18 cellular contexts compared by ENCODE assay signal in genomic region chr12:105539735-105540134, GRCh38.
DNase-seq lines count a peak whose midpoint lies in the region; ATAC-seq, FAIRE-seq and TF ChIP-seq lines count a peak whose summit lies in the region.
"Had no signal": no experiment of that assay in that cellular context is flagged by ENCODE, and none has a peak within 500 bp of the region (broad histone marks: within the 10 kb centered on the region; RNA-seq: fewer than 3 reads in every experiment).

No MANE protein-coding gene starts in this region.

- TF ChIP-seq EP300 in gastroesophageal sphincter (IDR thresholded peaks at IDR 0.05): no peak

- no peak for TF ChIP-seq POLR2A in gastroesophageal sphincter (IDR thresholded peaks at IDR 0.05)
- no peak for TF ChIP-seq POLR2A in GM12891 (IDR thresholded peaks at IDR 0.05; ENCODE audit: low read depth, low read length)

- H3K4me1 ChIP-seq in gastroesophageal sphincter (no peaks in the 10 kb centered on the region), psoas muscle (peaks cover 18% of the 10 kb centered on the region)
- H3K4me1 ChIP-seq: BLaER1 had no signal

- in situ Hi-C loops in SK-MEL-5 (cut with HindIII; ENCODE audit: low pct_unique_long_range_greater_than_20kb, low sequenced_read_pairs): no loop called here

- no peaks in the 10 kb centered on the region for H3K27me3 ChIP-seq in gastroesophageal sphincter
- no peaks in the 10 kb centered on the region for H3K27me3 ChIP-seq in psoas muscle (ENCODE audit: insufficient read depth in 3 of 3, low read length in 2 of 3)
- H3K27me3 ChIP-seq: BLaER1 had no signal

- DNase-seq in SK-MEL-5 (ENCODE audit: low read depth, low spot score) (peak; percentile 54), psoas muscle (no peak), GM12891 (ENCODE audit: insufficient read length, low spot score) (no peak), NCI-H2196 (lab: John Stamatoyannopoulos, UW; ENCODE audit: unreplicated experiment) (no peak), T1000 (lab: John Stamatoyannopoulos, UW) (no peak), SKM-1 treated with dmso at 0.1 percent for 144 hours (lab: John Stamatoyannopoulos, UW; ENCODE audit: unreplicated experiment) (no peak)
- DNase-seq: ACHN; CD4-positive, alpha-beta memory T cell; DMS153; DMS79; GDM1; HCEC 1CT had no signal

- no peaks in the 10 kb centered on the region for H3K9me3 ChIP-seq in gastroesophageal sphincter
- no peaks in the 10 kb centered on the region for H3K9me3 ChIP-seq in psoas muscle

- WGBS in gastroesophageal sphincter (ENCODE audit: low coverage in 1 of 2), 2 donors: 40 to 60% methylated on average over 1 to 3 of the region's 3 CpGs
- WGBS in psoas muscle, 3 donors: 37 to 56% (median 50%) methylated on average over 3 of the region's 3 CpGs

- no peak for FAIRE-seq in GM12891 (lab: Jason Lieb, UNC)
- FAIRE-seq: A204.1, H54 had no signal

- intact Hi-C loops in psoas muscle (cut with DNase I): no loop called here

- no peak overlapping the region for H3K27ac ChIP-seq in gastroesophageal sphincter
- peak overlapping the region; percentile 77 for H3K27ac ChIP-seq in psoas muscle
- H3K27ac ChIP-seq: BLaER1, HL-60 had no signal

- ATAC-seq in gastroesophageal sphincter (peak; percentile 16), psoas muscle (peak; percentile 63 to 94 (median 72))
- ATAC-seq: GM23338 had no signal

- H3K36me3 ChIP-seq in gastroesophageal sphincter (no peaks in the 10 kb centered on the region), psoas muscle (ENCODE audit: insufficient read depth in 1 of 2, low read depth in 1 of 2) (no peaks in the 10 kb centered on the region)
- H3K36me3 ChIP-seq: BLaER1 had no signal

- no peak for TF ChIP-seq CTCF in gastroesophageal sphincter (IDR thresholded peaks at IDR 0.05)
- TF ChIP-seq CTCF in psoas muscle (IDR thresholded peaks at IDR 0.05): no peak

- no peak overlapping the region for H3K4me3 ChIP-seq in gastroesophageal sphincter
- H3K4me3 ChIP-seq in psoas muscle: no peak overlapping the region
- H3K4me3 ChIP-seq: BLaER1, GM23338 had no signal

TF ChIP-seq in GM12891, 5 proteins besides CTCF, POLR2A, EP300 and RAD21:
- TF ChIP-seq TAF1 (IDR thresholded peaks at IDR 0.05; ENCODE audit: low read depth, low read length) (no peak), SPI1 (IDR thresholded peaks at IDR 0.05; ENCODE audit: low read depth, low read length) (no peak), POLR2AphosphoS5 (IDR thresholded peaks at IDR 0.05; ENCODE audit: low read depth, low read length) (no peak), PAX5 (IDR thresholded peaks at IDR 0.05; ENCODE audit: insufficient read depth, low read length, severe bottlenecking) (no peak), POU2F2 (IDR thresholded peaks at IDR 0.05; ENCODE audit: low read depth, low read length) (no peak)
TF ChIP-seq in GM12891: peak in this region for 0.
